Comparison of ENCODE assay signal across 20 cellular contexts in genomic region chr1:240820816-240821215, GRCh38.
A peak's percentile ranks its signal among the peaks of the same experiment; 100 is the strongest.
DNase-seq lines count a peak whose midpoint lies in the region; ATAC-seq and TF ChIP-seq lines count a peak whose summit lies in the region.
"Had no signal": no experiment of that assay in that cellular context is flagged by ENCODE, and none has a peak within 500 bp of the region (broad histone marks: within the 10 kb centered on the region; RNA-seq: fewer than 3 reads in every experiment).

No MANE protein-coding gene starts in this region.

- DNase-seq in amniotic epithelial cell (ENCODE audit: low read depth) = peak; percentile 44
- no peak for DNase-seq in C1 segment of cervical spinal cord (lab: John Stamatoyannopoulos, UW)
- no peak for DNase-seq in NCI-H1694 (lab: John Stamatoyannopoulos, UW)
- DNase-seq in superior temporal gyrus (ENCODE audit: extremely low spot score) = no peak
- no peak for DNase-seq in left ventricle myocardium inferior
- DNase-seq: activated B cell treated with CpG ODN at 0.5 μM for 24 hours; activated CD4-positive, alpha-beta memory T cell treated with anti-CD3 and anti-CD28 coated beads for 36 hours; amniotic stem cell; lower lobe of right lung; NCI-H1417 treated with DMSO at 0.1 percent for 48 hours; NCI-H2171 treated with DMSO at 0.1 percent for 48 hours; NCI-H69; psoas muscle; stimulated activated CD4-positive, alpha-beta T cell treated with anti-CD3 and anti-CD28 coated beads, Interleukin-2, amount 100 ng/mL, for 48 hours; T-helper 9 cell had no signal

- no peaks in the 10 kb centered on the region for H3K27me3 ChIP-seq in left ventricle myocardium inferior (ENCODE audit: low read depth)
- H3K27me3 ChIP-seq: tibial nerve had no signal

- H3K4me1 ChIP-seq in left ventricle myocardium inferior = no peaks in the 10 kb centered on the region
- H3K4me1 ChIP-seq: lower lobe of right lung, psoas muscle, tibial nerve had no signal

- no peak overlapping the region for H3K27ac ChIP-seq in left ventricle myocardium inferior (replicated peaks)
- H3K27ac ChIP-seq: lower lobe of right lung, psoas muscle, skin epidermis, tibial nerve had no signal

- TF ChIP-seq CTCF in left ventricle myocardium inferior (IDR thresholded peaks at IDR 0.05; ENCODE audit: borderline replicate concordance) = no peak

- ATAC-seq in GM18498 (IDR thresholded peaks at IDR 0.05; ENCODE audit: unreplicated experiment) = peak; percentile 67
- peak; percentile 50 for ATAC-seq in GM21447 (IDR thresholded peaks at IDR 0.05; ENCODE audit: unreplicated experiment)
- ATAC-seq in HG03196 (IDR thresholded peaks at IDR 0.05; ENCODE audit: unreplicated experiment) = peak; percentile 81
- ATAC-seq: lower lobe of right lung, psoas muscle had no signal

- intact Hi-C loops in left ventricle myocardium inferior (cut with micrococcal nuclease) = no loop called here

- H3K9me3 ChIP-seq in left ventricle myocardium inferior (replicated peaks) = peaks cover 6% of the 10 kb centered on the region
- H3K9me3 ChIP-seq: lower lobe of right lung, psoas muscle, tibial nerve had no signal

- H3K36me3 ChIP-seq in left ventricle myocardium inferior = no peaks in the 10 kb centered on the region
- H3K36me3 ChIP-seq: lower lobe of right lung, tibial nerve had no signal

- H3K4me3 ChIP-seq in left ventricle myocardium inferior = no peak overlapping the region
- H3K4me3 ChIP-seq: lower lobe of right lung, psoas muscle, skin epidermis, tibial nerve had no signal
